Comparison of ENCODE assay signal across 12 cellular contexts in genomic region chr2:189799030-189799331, GRCh38.
"Had no signal": no experiment of that assay in that cellular context is flagged by ENCODE, and none has a peak within 500 bp of the region (broad histone marks: within the 10 kb centered on the region; RNA-seq: fewer than 3 reads in every experiment).

No MANE protein-coding gene starts in this region.

- H3K9me3 ChIP-seq: tibial nerve, uterus had no signal

- H3K27ac ChIP-seq: uterus had no signal

- H3K36me3 ChIP-seq: uterus had no signal

- DNase-seq: activated CD4-positive, alpha-beta T cell treated with anti-CD3 and anti-CD28 coated beads for 1 hour; activated CD4-positive, alpha-beta T cell treated with anti-CD3 and anti-CD28 coated beads, Interleukin-2, amount 50 U/mL, for 4 hours; activated naive CD4-positive, alpha-beta T cell treated with anti-CD3 and anti-CD28 coated beads, Interleukin-2, amount 50 U/mL, for 16 hours; activated T-cell treated with anti-CD3 and anti-CD28 coated beads, Interleukin-2, amount 50 U/mL, for 1 hour; left ventricle myocardium superior; natural killer cell; nucleus accumbens; stimulated activated CD4-positive, alpha-beta T cell treated with anti-CD3 and anti-CD28 coated beads, Interleukin-15, amount 100 ng/mL, for 24 hours; stimulated activated CD4-positive, alpha-beta T cell treated with anti-CD3 and anti-CD28 coated beads, Interleukin-4, amount 100 ng/mL, for 1 hour; uterus had no signal

- H3K4me1 ChIP-seq: uterus had no signal

- H3K27me3 ChIP-seq: tibial nerve, uterus had no signal

- H3K4me3 ChIP-seq: coronary artery, tibial nerve, uterus had no signal
